In genomic region chr11:65663634-65664200, GRCh38 we compare ENCODE assay signal across 8 cellular contexts. TPM values are rescaled to one million over a fixed set of nuclear protein-coding genes. Genes with fewer than 3 reads are reported as not detected.
DNase-seq lines count a peak whose midpoint lies in the region; ATAC-seq and TF ChIP-seq lines count a peak whose summit lies in the region.

No MANE protein-coding gene starts in this region.

- peak in 1 of 4 experiments; percentile 25 for TF ChIP-seq CTCF in gastroesophageal sphincter (IDR thresholded peaks at IDR 0.05)
- no peak for TF ChIP-seq CTCF in neural crest cell (conservative IDR thresholded peaks at IDR 0.05)

- no peaks in the 10 kb centered on the region for H3K9me3 ChIP-seq in CD4-positive, CD25-positive, alpha-beta regulatory T cell (ENCODE audit: control insufficient read depth in 2 of 2, low read length in 2 of 2)
- no peaks in the 10 kb centered on the region for H3K9me3 ChIP-seq in gastroesophageal sphincter

- H3K27me3 ChIP-seq in CD4-positive, CD25-positive, alpha-beta regulatory T cell (ENCODE audit: control insufficient read depth, insufficient read depth, low read length): no peaks in the 10 kb centered on the region
- H3K27me3 ChIP-seq in gastroesophageal sphincter: no peaks in the 10 kb centered on the region

- H3K27ac Mint-ChIP-seq in CD4-positive, CD25-positive, alpha-beta regulatory T cell: peak overlapping the region; percentile 88 to 94 (median 93)
- H3K27ac Mint-ChIP-seq in activated naive CD4-positive, alpha-beta T cell treated with anti-CD3 and anti-CD28 coated beads, Interleukin-2, amount 10 ng/mL, durations not matched to agents 7 days and 5 days: peak overlapping the region; percentile 92
- H3K27ac Mint-ChIP-seq in neural crest cell (ENCODE audit: unreplicated experiment): peak overlapping the region; percentile 94

- H3K4me3 ChIP-seq in CD4-positive, CD25-positive, alpha-beta regulatory T cell (ENCODE audit: low read depth, low read length): peak overlapping the region; percentile 78
- peak overlapping the region; percentile 80 to 87 for H3K4me3 ChIP-seq in gastroesophageal sphincter

- peaks cover 23% of the 10 kb centered on the region for H3K36me3 ChIP-seq in CD4-positive, CD25-positive, alpha-beta regulatory T cell (ENCODE audit: control insufficient read depth, insufficient read depth, low read length)
- peaks cover 0 to 30% of the 10 kb centered on the region in 2 donors for H3K36me3 ChIP-seq in gastroesophageal sphincter

- H3K36me3 Mint-ChIP-seq in CD4-positive, CD25-positive, alpha-beta regulatory T cell: peaks cover 16% of the 10 kb centered on the region
- H3K36me3 Mint-ChIP-seq in activated naive CD4-positive, alpha-beta T cell treated with anti-CD3 and anti-CD28 coated beads, Interleukin-2, amount 10 ng/mL, durations not matched to agents 7 days and 5 days: peaks cover 25% of the 10 kb centered on the region
- peaks cover 9% of the 10 kb centered on the region for H3K36me3 Mint-ChIP-seq in neural crest cell (ENCODE audit: low read depth)

- peak overlapping the region; percentile 89 to 97 (median 94) for H3K4me3 Mint-ChIP-seq in CD4-positive, CD25-positive, alpha-beta regulatory T cell
- H3K4me3 Mint-ChIP-seq in activated naive CD4-positive, alpha-beta T cell treated with anti-CD3 and anti-CD28 coated beads, Interleukin-2, amount 10 ng/mL, durations not matched to agents 7 days and 5 days: peak overlapping the region; percentile 87
- H3K4me3 Mint-ChIP-seq in neural crest cell: peak overlapping the region; percentile 92

- DNase-seq in CD4-positive, CD25-positive, alpha-beta regulatory T cell: peak in 2 of 3 donors; percentile 26 to 59
- DNase-seq in M059J (ENCODE audit: low read depth) (peak; percentile 56), neural crest cell (ENCODE audit: low read depth, low spot score) (no peak), amniotic stem cell (lab: John Stamatoyannopoulos, UW) (no peak), HK-2 (ENCODE audit: unreplicated experiment) (no peak)
- DNase-seq in activated naive CD4-positive, alpha-beta T cell treated with anti-CD3 and anti-CD28 coated beads, Interleukin-2, amount 10 ng/mL, durations not matched to agents 7 days and 5 days: peak; percentile 65

- no peaks in the 10 kb centered on the region for H3K9me3 Mint-ChIP-seq in CD4-positive, CD25-positive, alpha-beta regulatory T cell
- H3K9me3 Mint-ChIP-seq in activated naive CD4-positive, alpha-beta T cell treated with anti-CD3 and anti-CD28 coated beads, Interleukin-2, amount 10 ng/mL, durations not matched to agents 7 days and 5 days: no peaks in the 10 kb centered on the region
- H3K9me3 Mint-ChIP-seq in neural crest cell: no peaks in the 10 kb centered on the region

- no peak for TF ChIP-seq EP300 in gastroesophageal sphincter (IDR thresholded peaks at IDR 0.05)

- peaks cover 41% of the 10 kb centered on the region for H3K4me1 ChIP-seq in CD4-positive, CD25-positive, alpha-beta regulatory T cell (ENCODE audit: control insufficient read depth, insufficient read depth, low read length, poor library complexity, severe bottlenecking)
- peaks cover 9 to 47% (median 18%) of the 10 kb centered on the region in 3 donors for H3K4me1 ChIP-seq in gastroesophageal sphincter

- no peak for ATAC-seq in CD4-positive, CD25-positive, alpha-beta regulatory T cell (ENCODE audit: low read depth in 2 of 2)
- ATAC-seq in GM19467 (IDR thresholded peaks at IDR 0.05; ENCODE audit: unreplicated experiment) (peak; percentile 20), gastroesophageal sphincter (peak; percentile 60)

- TF ChIP-seq POLR2A in gastroesophageal sphincter (IDR thresholded peaks at IDR 0.05): no peak

- H3K27ac ChIP-seq in CD4-positive, CD25-positive, alpha-beta regulatory T cell (ENCODE audit: insufficient read depth, low read length, poor library complexity, severe bottlenecking): peak overlapping the region; percentile 98
- peak overlapping the region; percentile 86 to 100 (median 98) for H3K27ac ChIP-seq in gastroesophageal sphincter

- 2 to 3% methylated on average over 9 of the region's 15 CpGs for WGBS in gastroesophageal sphincter (ENCODE audit: low coverage in 1 of 2), 2 donors

- H3K4me1 Mint-ChIP-seq in CD4-positive, CD25-positive, alpha-beta regulatory T cell: peaks cover 5 to 45% (median 15%) of the 10 kb centered on the region in 4 donors
- peaks cover 41% of the 10 kb centered on the region for H3K4me1 Mint-ChIP-seq in activated naive CD4-positive, alpha-beta T cell treated with anti-CD3 and anti-CD28 coated beads, Interleukin-2, amount 10 ng/mL, durations not matched to agents 7 days and 5 days
- H3K4me1 Mint-ChIP-seq in neural crest cell: peaks cover 6% of the 10 kb centered on the region

- H3K27me3 Mint-ChIP-seq in CD4-positive, CD25-positive, alpha-beta regulatory T cell: peaks cover 4% of the 10 kb centered on the region
- H3K27me3 Mint-ChIP-seq in activated naive CD4-positive, alpha-beta T cell treated with anti-CD3 and anti-CD28 coated beads, Interleukin-2, amount 10 ng/mL, durations not matched to agents 7 days and 5 days: no peaks in the 10 kb centered on the region
- H3K27me3 Mint-ChIP-seq in neural crest cell (ENCODE audit: low read depth): no peaks in the 10 kb centered on the region

- CTCF ChIA-PET in activated naive CD4-positive, alpha-beta T cell treated with anti-CD3 and anti-CD28 coated beads, Interleukin-2, amount 10 ng/mL, durations not matched to agents 7 days and 5 days (lab: Charles Lee): interaction anchor here (0.6 to 1.6 kb wide), 5 partner anchors 10 to 116 kb away, joined by 3 to 5 read pairs (median 4); no protein-coding TSS in a partner anchor

RNA-seq across cellular contexts. Expression of gene RELA, which starts 1.0 kb away (rescaled TPM):
- 295 TPM for total RNA-seq in CD4-positive, CD25-positive, alpha-beta regulatory T cell
- 10 to 100 TPM; 40.3 to 66.1 (median 53.3) TPM for polyA plus RNA-seq in CD4-positive, CD25-positive, alpha-beta regulatory T cell
- 37.2 and 49.1 TPM in 2 replicates for total RNA-seq in M059J (2014; rRNA removed; shearing (Covaris generic))
- total RNA-seq in gastroesophageal sphincter (10 to 100 TPM; 47.3 to 78.8 (median 63.9) TPM), neural crest cell (49.0 and 53.7 TPM in 2 replicates)

RNA-seq across cellular contexts. Expression of gene SIPA1, which starts 25.8 kb away (rescaled TPM):
- total RNA-seq in CD4-positive, CD25-positive, alpha-beta regulatory T cell: 200 TPM
- polyA plus RNA-seq in CD4-positive, CD25-positive, alpha-beta regulatory T cell: 10 to 100 TPM; 74.7 to 91.5 (median 83.1) TPM
- total RNA-seq in M059J (2014; rRNA removed; shearing (Covaris generic)): 8.7 and 22.7 TPM in 2 replicates
- total RNA-seq in gastroesophageal sphincter: 10 to 100 TPM; 32.9 to 45.0 (median 38.3) TPM
- 17.5 and 23.6 TPM in 2 replicates for total RNA-seq in neural crest cell

RNA-seq across cellular contexts. Expression of gene PCNX3, which starts 48.1 kb away (rescaled TPM):
- total RNA-seq in CD4-positive, CD25-positive, alpha-beta regulatory T cell: 61.3 TPM
- polyA plus RNA-seq in CD4-positive, CD25-positive, alpha-beta regulatory T cell: 1 to 10 TPM; 1.9 to 2.6 (median 2.2) TPM
- total RNA-seq in M059J (2014; rRNA removed; shearing (Covaris generic)): 16.5 and 26.0 TPM in 2 replicates
- 10 to 100 TPM; 15.9 to 40.1 (median 19.3) TPM for total RNA-seq in gastroesophageal sphincter
- 58.2 and 58.9 TPM in 2 replicates for total RNA-seq in neural crest cell

RNA-seq across cellular contexts. Expression of gene KAT5, which starts 48.3 kb away (rescaled TPM):
- total RNA-seq in CD4-positive, CD25-positive, alpha-beta regulatory T cell: 127 TPM
- 10 to 100 TPM; 45.4 to 62.7 (median 55.7) TPM for polyA plus RNA-seq in CD4-positive, CD25-positive, alpha-beta regulatory T cell
- 21.6 and 37.8 TPM in 2 replicates for total RNA-seq in M059J (2014; rRNA removed; shearing (Covaris generic))
- total RNA-seq in gastroesophageal sphincter: 10 to 100 TPM; 49.7 to 84.9 (median 81.6) TPM
- 70.5 and 74.9 TPM in 2 replicates for total RNA-seq in neural crest cell

RNA-seq across cellular contexts. Expression of gene MAP3K11, which starts 49.7 kb away (rescaled TPM):
- total RNA-seq in CD4-positive, CD25-positive, alpha-beta regulatory T cell: 73.1 TPM
- 10 to 100 TPM in 2 of 4 donors, 1 to 10 TPM in 2; 8.1 to 11.6 (median 9.8) TPM for polyA plus RNA-seq in CD4-positive, CD25-positive, alpha-beta regulatory T cell
- total RNA-seq in M059J (2014; rRNA removed; shearing (Covaris generic)): 16.0 and 27.1 TPM in 2 replicates
- 10 to 100 TPM; 20.5 to 35.3 (median 28.0) TPM for total RNA-seq in gastroesophageal sphincter
- total RNA-seq in neural crest cell: 88.3 and 94.0 TPM in 2 replicates

Comparison
In these comparisons a context has a peak if more than half of its experiments do, and no peak if none do; other contexts are left out.
1. ATAC-seq: peak in GM19467 (single experiment) and gastroesophageal sphincter (single experiment); none in CD4-positive, CD25-positive, alpha-beta regulatory T cell (0 of 2).
2. DNase-seq: peak in CD4-positive, CD25-positive, alpha-beta regulatory T cell (2 of 3), M059J (single experiment) and activated naive CD4-positive, alpha-beta T cell treated with anti-CD3 and anti-CD28 coated beads, Interleukin-2, amount 10 ng/mL, durations not matched to agents 7 days and 5 days (single experiment); none in neural crest cell (single experiment), amniotic stem cell (single experiment) and HK-2 (single experiment).
3. Peak in every context shown above with its lines, with median percentiles within 50 percentile points of each other: H3K27ac Mint-ChIP-seq and H3K4me3 Mint-ChIP-seq.